In the genomic region with DNA sequence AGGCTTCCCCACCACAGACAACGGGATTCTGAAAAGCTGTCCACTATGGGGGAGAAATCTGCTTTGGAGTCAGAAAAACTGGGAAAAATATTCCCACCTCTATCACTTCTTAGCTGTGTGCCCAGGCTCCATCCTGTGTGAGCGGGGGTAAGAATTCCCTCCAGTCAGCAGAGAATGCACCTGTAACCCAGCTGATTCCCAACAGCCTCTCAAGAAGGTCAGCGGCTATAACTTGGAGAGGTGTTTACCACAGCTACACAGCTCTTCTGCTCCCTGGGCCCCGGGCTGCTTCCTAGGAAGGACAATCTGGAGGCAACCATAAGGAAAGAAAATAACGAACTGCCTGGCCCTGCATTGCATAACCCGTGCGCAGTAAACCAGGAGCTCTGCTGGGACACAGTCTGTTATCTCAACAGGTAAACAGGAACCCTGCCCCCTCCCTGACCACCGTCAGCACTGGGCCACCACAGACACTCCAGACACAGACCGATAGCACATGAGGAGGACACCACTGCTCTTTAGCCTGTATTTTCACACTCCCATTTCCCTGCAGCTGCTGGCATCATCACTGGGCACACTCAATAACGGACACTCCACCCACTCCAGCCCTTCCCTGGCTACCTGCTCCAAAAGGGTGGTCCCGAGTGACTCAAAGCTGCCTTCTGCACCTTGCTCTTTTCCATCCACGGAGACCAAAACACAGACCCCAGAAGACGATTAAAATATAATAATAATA, we compare ENCODE assay signal across 1 cellular context.
TF ChIP-seq lines count a peak whose summit lies in the region.

No MANE protein-coding gene starts in this region.

TF ChIP-seq in HepG2, 621 proteins besides CTCF, POLR2A, EP300 and RAD21 (continued from another document and continues in another):
- TF ChIP-seq NONO (IDR thresholded peaks at IDR 0.05) (no peak), NONO (CRISPR knock-in tag; conservative IDR thresholded peaks at IDR 0.05) (peak; percentile 81), MYC (CRISPR knock-in tag; IDR thresholded peaks at IDR 0.05; ENCODE audit: borderline replicate concordance) (peak; percentile 78; the same call in 1 of the 2 replicates), PLRG1 (conservative IDR thresholded peaks at IDR 0.05) (no peak), SMAD3 (CRISPR knock-in tag; IDR thresholded peaks at IDR 0.05) (peak; percentile 70), MED8 (CRISPR knock-in tag; IDR thresholded peaks at IDR 0.05; ENCODE audit: insufficient replicate concordance) (peak; percentile 46), TP53 (CRISPR knock-in tag; conservative IDR thresholded peaks at IDR 0.05) (no peak), TBP (CRISPR knock-in tag; IDR thresholded peaks at IDR 0.05) (no peak), ZNF282 (IDR thresholded peaks at IDR 0.05; ENCODE audit: partially characterized antibody) (no peak), FOXA3 (CRISPR knock-in tag; IDR thresholded peaks at IDR 0.05) (peak; percentile 96), FOXM1 (CRISPR knock-in tag; IDR thresholded peaks at IDR 0.05) (no peak), PHF8 (CRISPR knock-in tag; IDR thresholded peaks at IDR 0.05) (no peak; the same call in 1 of the 2 replicates), AGO1 (IDR thresholded peaks at IDR 0.05; ENCODE audit: low read depth, low read length, poor library complexity, severe bottlenecking) (no peak), MATR3 (CRISPR knock-in tag; IDR thresholded peaks at IDR 0.05) (no peak), KDM1A (CRISPR knock-in tag; IDR thresholded peaks at IDR 0.05) (0 out of 2 replicates have a peak, but pooled peaks have one; percentile 31), XBP1 (CRISPR knock-in tag; IDR thresholded peaks at IDR 0.05) (no peak), DPF2 (CRISPR knock-in tag; IDR thresholded peaks at IDR 0.05; ENCODE audit: borderline replicate concordance, low read depth) (peak; percentile 81; the same call in 1 of the 2 replicates), ZEB1 (IDR thresholded peaks at IDR 0.05; ENCODE audit: insufficient replicate concordance, low read depth) (peak; percentile 85), ZNF256 (CRISPR knock-in tag; conservative IDR thresholded peaks at IDR 0.05) (no peak), ZSCAN25 (CRISPR knock-in tag; IDR thresholded peaks at IDR 0.05) (peak; percentile 67), DMAP1 (CRISPR knock-in tag; IDR thresholded peaks at IDR 0.05) (peak; percentile 75), ZNF839 (CRISPR knock-in tag; IDR thresholded peaks at IDR 0.05; ENCODE audit: borderline replicate concordance) (no peak), ZMYM4 (CRISPR knock-in tag; IDR thresholded peaks at IDR 0.05) (peak; percentile 58), CBX2 (IDR thresholded peaks at IDR 0.05; ENCODE audit: low read depth, low read length) (no peak), CBX2 (CRISPR knock-in tag; IDR thresholded peaks at IDR 0.05; ENCODE audit: low read depth) (no peak), ZBTB1 (CRISPR knock-in tag; IDR thresholded peaks at IDR 0.05; ENCODE audit: borderline replicate concordance) (no peak), HES4 (CRISPR knock-in tag; IDR thresholded peaks at IDR 0.05; ENCODE audit: borderline replicate concordance) (no peak), ZNF558 (CRISPR knock-in tag; IDR thresholded peaks at IDR 0.05; ENCODE audit: borderline replicate concordance) (no peak), RORA (CRISPR knock-in tag; IDR thresholded peaks at IDR 0.05) (no peak), ZNF577 (CRISPR knock-in tag; IDR thresholded peaks at IDR 0.05; ENCODE audit: borderline replicate concordance, low read depth) (no peak), ZNF136 (CRISPR knock-in tag; IDR thresholded peaks at IDR 0.05; ENCODE audit: low read depth) (no peak), MLLT10 (CRISPR knock-in tag; IDR thresholded peaks at IDR 0.05) (no peak), MTF2 (CRISPR knock-in tag; IDR thresholded peaks at IDR 0.05; ENCODE audit: borderline replicate concordance) (no peak), ZBTB20 (CRISPR knock-in tag; IDR thresholded peaks at IDR 0.05; ENCODE audit: borderline replicate concordance, low read depth) (peak; percentile 89; the same call in 1 of the 2 replicates)
- TF ChIP-seq, protein P1, sequence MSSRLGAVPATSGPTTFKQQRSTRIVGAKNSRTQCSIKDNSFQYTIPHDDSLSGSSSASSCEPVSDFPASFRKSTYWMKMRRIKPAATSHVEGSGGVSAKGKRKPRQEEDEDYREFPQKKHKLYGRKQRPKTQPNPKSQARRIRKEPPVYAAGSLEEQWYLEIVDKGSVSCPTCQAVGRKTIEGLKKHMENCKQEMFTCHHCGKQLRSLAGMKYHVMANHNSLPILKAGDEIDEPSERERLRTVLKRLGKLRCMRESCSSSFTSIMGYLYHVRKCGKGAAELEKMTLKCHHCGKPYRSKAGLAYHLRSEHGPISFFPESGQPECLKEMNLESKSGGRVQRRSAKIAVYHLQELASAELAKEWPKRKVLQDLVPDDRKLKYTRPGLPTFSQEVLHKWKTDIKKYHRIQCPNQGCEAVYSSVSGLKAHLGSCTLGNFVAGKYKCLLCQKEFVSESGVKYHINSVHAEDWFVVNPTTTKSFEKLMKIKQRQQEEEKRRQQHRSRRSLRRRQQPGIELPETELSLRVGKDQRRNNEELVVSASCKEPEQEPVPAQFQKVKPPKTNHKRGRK (CRISPR knock-in tag; IDR thresholded peaks at IDR 0.05), result no peak
- TF ChIP-seq, protein P2, sequence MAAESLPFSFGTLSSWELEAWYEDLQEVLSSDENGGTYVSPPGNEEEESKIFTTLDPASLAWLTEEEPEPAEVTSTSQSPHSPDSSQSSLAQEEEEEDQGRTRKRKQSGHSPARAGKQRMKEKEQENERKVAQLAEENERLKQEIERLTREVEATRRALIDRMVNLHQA (CRISPR knock-in tag; IDR thresholded peaks at IDR 0.05), result no peak
- TF ChIP-seq, protein P3, sequence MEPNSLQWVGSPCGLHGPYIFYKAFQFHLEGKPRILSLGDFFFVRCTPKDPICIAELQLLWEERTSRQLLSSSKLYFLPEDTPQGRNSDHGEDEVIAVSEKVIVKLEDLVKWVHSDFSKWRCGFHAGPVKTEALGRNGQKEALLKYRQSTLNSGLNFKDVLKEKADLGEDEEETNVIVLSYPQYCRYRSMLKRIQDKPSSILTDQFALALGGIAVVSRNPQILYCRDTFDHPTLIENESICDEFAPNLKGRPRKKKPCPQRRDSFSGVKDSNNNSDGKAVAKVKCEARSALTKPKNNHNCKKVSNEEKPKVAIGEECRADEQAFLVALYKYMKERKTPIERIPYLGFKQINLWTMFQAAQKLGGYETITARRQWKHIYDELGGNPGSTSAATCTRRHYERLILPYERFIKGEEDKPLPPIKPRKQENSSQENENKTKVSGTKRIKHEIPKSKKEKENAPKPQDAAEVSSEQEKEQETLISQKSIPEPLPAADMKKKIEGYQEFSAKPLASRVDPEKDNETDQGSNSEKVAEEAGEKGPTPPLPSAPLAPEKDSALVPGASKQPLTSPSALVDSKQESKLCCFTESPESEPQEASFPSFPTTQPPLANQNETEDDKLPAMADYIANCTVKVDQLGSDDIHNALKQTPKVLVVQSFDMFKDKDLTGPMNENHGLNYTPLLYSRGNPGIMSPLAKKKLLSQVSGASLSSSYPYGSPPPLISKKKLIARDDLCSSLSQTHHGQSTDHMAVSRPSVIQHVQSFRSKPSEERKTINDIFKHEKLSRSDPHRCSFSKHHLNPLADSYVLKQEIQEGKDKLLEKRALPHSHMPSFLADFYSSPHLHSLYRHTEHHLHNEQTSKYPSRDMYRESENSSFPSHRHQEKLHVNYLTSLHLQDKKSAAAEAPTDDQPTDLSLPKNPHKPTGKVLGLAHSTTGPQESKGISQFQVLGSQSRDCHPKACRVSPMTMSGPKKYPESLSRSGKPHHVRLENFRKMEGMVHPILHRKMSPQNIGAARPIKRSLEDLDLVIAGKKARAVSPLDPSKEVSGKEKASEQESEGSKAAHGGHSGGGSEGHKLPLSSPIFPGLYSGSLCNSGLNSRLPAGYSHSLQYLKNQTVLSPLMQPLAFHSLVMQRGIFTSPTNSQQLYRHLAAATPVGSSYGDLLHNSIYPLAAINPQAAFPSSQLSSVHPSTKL (CRISPR knock-in tag; IDR thresholded peaks at IDR 0.05), result peak; percentile 92
- TF ChIP-seq, protein P4, sequence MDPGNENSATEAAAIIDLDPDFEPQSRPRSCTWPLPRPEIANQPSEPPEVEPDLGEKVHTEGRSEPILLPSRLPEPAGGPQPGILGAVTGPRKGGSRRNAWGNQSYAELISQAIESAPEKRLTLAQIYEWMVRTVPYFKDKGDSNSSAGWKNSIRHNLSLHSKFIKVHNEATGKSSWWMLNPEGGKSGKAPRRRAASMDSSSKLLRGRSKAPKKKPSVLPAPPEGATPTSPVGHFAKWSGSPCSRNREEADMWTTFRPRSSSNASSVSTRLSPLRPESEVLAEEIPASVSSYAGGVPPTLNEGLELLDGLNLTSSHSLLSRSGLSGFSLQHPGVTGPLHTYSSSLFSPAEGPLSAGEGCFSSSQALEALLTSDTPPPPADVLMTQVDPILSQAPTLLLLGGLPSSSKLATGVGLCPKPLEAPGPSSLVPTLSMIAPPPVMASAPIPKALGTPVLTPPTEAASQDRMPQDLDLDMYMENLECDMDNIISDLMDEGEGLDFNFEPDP (CRISPR knock-in tag; conservative IDR thresholded peaks at IDR 0.05), result no peak
- TF ChIP-seq, protein P5, sequence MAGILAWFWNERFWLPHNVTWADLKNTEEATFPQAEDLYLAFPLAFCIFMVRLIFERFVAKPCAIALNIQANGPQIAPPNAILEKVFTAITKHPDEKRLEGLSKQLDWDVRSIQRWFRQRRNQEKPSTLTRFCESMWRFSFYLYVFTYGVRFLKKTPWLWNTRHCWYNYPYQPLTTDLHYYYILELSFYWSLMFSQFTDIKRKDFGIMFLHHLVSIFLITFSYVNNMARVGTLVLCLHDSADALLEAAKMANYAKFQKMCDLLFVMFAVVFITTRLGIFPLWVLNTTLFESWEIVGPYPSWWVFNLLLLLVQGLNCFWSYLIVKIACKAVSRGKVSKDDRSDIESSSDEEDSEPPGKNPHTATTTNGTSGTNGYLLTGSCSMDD (CRISPR knock-in tag; IDR thresholded peaks at IDR 0.05), result no peak
- TF ChIP-seq, protein P6, sequence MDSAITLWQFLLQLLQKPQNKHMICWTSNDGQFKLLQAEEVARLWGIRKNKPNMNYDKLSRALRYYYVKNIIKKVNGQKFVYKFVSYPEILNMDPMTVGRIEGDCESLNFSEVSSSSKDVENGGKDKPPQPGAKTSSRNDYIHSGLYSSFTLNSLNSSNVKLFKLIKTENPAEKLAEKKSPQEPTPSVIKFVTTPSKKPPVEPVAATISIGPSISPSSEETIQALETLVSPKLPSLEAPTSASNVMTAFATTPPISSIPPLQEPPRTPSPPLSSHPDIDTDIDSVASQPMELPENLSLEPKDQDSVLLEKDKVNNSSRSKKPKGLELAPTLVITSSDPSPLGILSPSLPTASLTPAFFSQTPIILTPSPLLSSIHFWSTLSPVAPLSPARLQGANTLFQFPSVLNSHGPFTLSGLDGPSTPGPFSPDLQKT (CRISPR knock-in tag; IDR thresholded peaks at IDR 0.05; ENCODE audit: borderline replicate concordance), result no peak
- TF ChIP-seq, protein P7, sequence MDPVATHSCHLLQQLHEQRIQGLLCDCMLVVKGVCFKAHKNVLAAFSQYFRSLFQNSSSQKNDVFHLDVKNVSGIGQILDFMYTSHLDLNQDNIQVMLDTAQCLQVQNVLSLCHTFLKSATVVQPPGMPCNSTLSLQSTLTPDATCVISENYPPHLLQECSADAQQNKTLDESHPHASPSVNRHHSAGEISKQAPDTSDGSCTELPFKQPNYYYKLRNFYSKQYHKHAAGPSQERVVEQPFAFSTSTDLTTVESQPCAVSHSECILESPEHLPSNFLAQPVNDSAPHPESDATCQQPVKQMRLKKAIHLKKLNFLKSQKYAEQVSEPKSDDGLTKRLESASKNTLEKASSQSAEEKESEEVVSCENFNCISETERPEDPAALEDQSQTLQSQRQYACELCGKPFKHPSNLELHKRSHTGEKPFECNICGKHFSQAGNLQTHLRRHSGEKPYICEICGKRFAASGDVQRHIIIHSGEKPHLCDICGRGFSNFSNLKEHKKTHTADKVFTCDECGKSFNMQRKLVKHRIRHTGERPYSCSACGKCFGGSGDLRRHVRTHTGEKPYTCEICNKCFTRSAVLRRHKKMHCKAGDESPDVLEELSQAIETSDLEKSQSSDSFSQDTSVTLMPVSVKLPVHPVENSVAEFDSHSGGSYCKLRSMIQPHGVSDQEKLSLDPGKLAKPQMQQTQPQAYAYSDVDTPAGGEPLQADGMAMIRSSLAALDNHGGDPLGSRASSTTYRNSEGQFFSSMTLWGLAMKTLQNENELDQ (CRISPR knock-in tag; IDR thresholded peaks at IDR 0.05; ENCODE audit: borderline replicate concordance), result 0 out of 2 replicates have a peak, but pooled peaks have one; percentile 30
- TF ChIP-seq, protein P8, sequence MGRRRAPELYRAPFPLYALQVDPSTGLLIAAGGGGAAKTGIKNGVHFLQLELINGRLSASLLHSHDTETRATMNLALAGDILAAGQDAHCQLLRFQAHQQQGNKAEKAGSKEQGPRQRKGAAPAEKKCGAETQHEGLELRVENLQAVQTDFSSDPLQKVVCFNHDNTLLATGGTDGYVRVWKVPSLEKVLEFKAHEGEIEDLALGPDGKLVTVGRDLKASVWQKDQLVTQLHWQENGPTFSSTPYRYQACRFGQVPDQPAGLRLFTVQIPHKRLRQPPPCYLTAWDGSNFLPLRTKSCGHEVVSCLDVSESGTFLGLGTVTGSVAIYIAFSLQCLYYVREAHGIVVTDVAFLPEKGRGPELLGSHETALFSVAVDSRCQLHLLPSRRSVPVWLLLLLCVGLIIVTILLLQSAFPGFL (CRISPR knock-in tag; IDR thresholded peaks at IDR 0.05), result no peak
- TF ChIP-seq, protein P9, sequence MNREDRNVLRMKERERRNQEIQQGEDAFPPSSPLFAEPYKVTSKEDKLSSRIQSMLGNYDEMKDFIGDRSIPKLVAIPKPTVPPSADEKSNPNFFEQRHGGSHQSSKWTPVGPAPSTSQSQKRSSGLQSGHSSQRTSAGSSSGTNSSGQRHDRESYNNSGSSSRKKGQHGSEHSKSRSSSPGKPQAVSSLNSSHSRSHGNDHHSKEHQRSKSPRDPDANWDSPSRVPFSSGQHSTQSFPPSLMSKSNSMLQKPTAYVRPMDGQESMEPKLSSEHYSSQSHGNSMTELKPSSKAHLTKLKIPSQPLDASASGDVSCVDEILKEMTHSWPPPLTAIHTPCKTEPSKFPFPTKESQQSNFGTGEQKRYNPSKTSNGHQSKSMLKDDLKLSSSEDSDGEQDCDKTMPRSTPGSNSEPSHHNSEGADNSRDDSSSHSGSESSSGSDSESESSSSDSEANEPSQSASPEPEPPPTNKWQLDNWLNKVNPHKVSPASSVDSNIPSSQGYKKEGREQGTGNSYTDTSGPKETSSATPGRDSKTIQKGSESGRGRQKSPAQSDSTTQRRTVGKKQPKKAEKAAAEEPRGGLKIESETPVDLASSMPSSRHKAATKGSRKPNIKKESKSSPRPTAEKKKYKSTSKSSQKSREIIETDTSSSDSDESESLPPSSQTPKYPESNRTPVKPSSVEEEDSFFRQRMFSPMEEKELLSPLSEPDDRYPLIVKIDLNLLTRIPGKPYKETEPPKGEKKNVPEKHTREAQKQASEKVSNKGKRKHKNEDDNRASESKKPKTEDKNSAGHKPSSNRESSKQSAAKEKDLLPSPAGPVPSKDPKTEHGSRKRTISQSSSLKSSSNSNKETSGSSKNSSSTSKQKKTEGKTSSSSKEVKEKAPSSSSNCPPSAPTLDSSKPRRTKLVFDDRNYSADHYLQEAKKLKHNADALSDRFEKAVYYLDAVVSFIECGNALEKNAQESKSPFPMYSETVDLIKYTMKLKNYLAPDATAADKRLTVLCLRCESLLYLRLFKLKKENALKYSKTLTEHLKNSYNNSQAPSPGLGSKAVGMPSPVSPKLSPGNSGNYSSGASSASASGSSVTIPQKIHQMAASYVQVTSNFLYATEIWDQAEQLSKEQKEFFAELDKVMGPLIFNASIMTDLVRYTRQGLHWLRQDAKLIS (CRISPR knock-in tag; IDR thresholded peaks at IDR 0.05), result peak; percentile 43; the same call in 1 of the 2 replicates
- TF ChIP-seq, protein P10, sequence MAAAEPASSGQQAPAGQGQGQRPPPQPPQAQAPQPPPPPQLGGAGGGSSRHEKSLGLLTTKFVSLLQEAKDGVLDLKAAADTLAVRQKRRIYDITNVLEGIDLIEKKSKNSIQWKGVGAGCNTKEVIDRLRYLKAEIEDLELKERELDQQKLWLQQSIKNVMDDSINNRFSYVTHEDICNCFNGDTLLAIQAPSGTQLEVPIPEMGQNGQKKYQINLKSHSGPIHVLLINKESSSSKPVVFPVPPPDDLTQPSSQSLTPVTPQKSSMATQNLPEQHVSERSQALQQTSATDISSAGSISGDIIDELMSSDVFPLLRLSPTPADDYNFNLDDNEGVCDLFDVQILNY (CRISPR knock-in tag; conservative IDR thresholded peaks at IDR 0.05), result no peak
